In genomic region chr9:15873573-15874177, GRCh38 we compare ENCODE assay signal across 8 cellular contexts.
DNase-seq lines count a peak whose midpoint lies in the region; ATAC-seq and TF ChIP-seq lines count a peak whose summit lies in the region.

No MANE protein-coding gene starts in this region.

- POLR2A ChIA-PET in WTC11 (lab: Charles Lee) = no interaction called here

- H3K36me3 Mint-ChIP-seq in WTC11 (no peaks in the 10 kb centered on the region), immature natural killer cell (no peaks in the 10 kb centered on the region)

- H3K27me3 Mint-ChIP-seq in WTC11 (ENCODE audit: low read depth) (no peaks in the 10 kb centered on the region), immature natural killer cell (ENCODE audit: low read depth in 3 of 3) (peaks cover 0 to 4% (median 0%) of the 10 kb centered on the region in 3 donors)

- H3K4me1 ChIP-seq in tibial artery = no peaks in the 10 kb centered on the region

- H3K4me3 Mint-ChIP-seq in WTC11 = no peak overlapping the region
- H3K4me3 Mint-ChIP-seq in immature natural killer cell = no peak overlapping the region

- H3K27ac Mint-ChIP-seq in WTC11 (no peak overlapping the region), immature natural killer cell (no peak overlapping the region)

- DNase-seq in EL = peak; percentile 61
- DNase-seq in NCI-H1092 treated with DMSO at 0.1 percent for 48 hours (lab: John Stamatoyannopoulos, UW) = peak; percentile 80
- DNase-seq in WTC11 (ENCODE audit: low spot score) = no peak
- DNase-seq in immature natural killer cell = peak; percentile 2 to 28 (median 13)
- DNase-seq in tibial artery = no peak
- DNase-seq in activated T-cell treated with anti-CD3 and anti-CD28 coated beads, Interleukin-2, amount 50 U/mL, for 48 hours = no peak

- no peaks in the 10 kb centered on the region for H3K36me3 ChIP-seq in tibial artery

- no peaks in the 10 kb centered on the region for H3K27me3 ChIP-seq in tibial artery

- no peak overlapping the region for H3K4me3 ChIP-seq in tibial artery

- H3K4me1 Mint-ChIP-seq in WTC11 (no peaks in the 10 kb centered on the region; the same call in 1 of the 2 replicates), immature natural killer cell (no peaks in the 10 kb centered on the region)

- H3K9me3 ChIP-seq in tibial artery = no peaks in the 10 kb centered on the region

- ATAC-seq in GM21576 (IDR thresholded peaks at IDR 0.05; ENCODE audit: unreplicated experiment) (peak; percentile 81), WTC11 (no peak), HG03045 (IDR thresholded peaks at IDR 0.05; ENCODE audit: unreplicated experiment) (no peak)

- H3K27ac ChIP-seq in tibial artery = no peak overlapping the region

- CTCF ChIA-PET in WTC11 (lab: Charles Lee) = interaction anchor here (1.6 kb wide), 1 partner anchor 260 kb away, joined by 7 read pairs; no protein-coding TSS in a partner anchor

- peak; percentile 34 for TF ChIP-seq CTCF in WTC11 (IDR thresholded peaks at IDR 0.05)
- TF ChIP-seq CTCF in tibial artery (IDR thresholded peaks at IDR 0.05) = peak; percentile 66 to 67

- H3K9me3 Mint-ChIP-seq in WTC11 = no peaks in the 10 kb centered on the region
- H3K9me3 Mint-ChIP-seq in immature natural killer cell = no peaks in the 10 kb centered on the region

- intact Hi-C loops in tibial artery (cut with DNase I; ENCODE audit: low total_unique reads) = loop anchor here (10.0 kb wide), 1 partner anchor 261 kb away; no protein-coding TSS in a partner anchor

TF ChIP-seq in WTC11, 78 proteins besides CTCF, POLR2A, EP300 and RAD21:
- TF ChIP-seq, protein P1, sequence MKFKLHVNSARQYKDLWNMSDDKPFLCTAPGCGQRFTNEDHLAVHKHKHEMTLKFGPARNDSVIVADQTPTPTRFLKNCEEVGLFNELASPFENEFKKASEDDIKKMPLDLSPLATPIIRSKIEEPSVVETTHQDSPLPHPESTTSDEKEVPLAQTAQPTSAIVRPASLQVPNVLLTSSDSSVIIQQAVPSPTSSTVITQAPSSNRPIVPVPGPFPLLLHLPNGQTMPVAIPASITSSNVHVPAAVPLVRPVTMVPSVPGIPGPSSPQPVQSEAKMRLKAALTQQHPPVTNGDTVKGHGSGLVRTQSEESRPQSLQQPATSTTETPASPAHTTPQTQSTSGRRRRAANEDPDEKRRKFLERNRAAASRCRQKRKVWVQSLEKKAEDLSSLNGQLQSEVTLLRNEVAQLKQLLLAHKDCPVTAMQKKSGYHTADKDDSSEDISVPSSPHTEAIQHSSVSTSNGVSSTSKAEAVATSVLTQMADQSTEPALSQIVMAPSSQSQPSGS (CRISPR knock-in tag; IDR thresholded peaks at IDR 0.05; ENCODE audit: borderline replicate concordance, low read depth) = no peak
- TF ChIP-seq PREB (CRISPR knock-in tag; IDR thresholded peaks at IDR 0.05; ENCODE audit: borderline replicate concordance) (no peak), ATF1 (CRISPR knock-in tag; IDR thresholded peaks at IDR 0.05) (no peak), ZNF317 (CRISPR knock-in tag; IDR thresholded peaks at IDR 0.05; ENCODE audit: borderline replicate concordance, low read depth) (no peak), TP53 (CRISPR knock-in tag; IDR thresholded peaks at IDR 0.05) (no peak), ZNF423 (CRISPR knock-in tag; IDR thresholded peaks at IDR 0.05) (no peak), NR3C1 (CRISPR knock-in tag; conservative IDR thresholded peaks at IDR 0.05; ENCODE audit: low read depth) (no peak), CREM (CRISPR knock-in tag; IDR thresholded peaks at IDR 0.05) (no peak), ERG (CRISPR knock-in tag; IDR thresholded peaks at IDR 0.05) (no peak), FOXJ3 (CRISPR knock-in tag; IDR thresholded peaks at IDR 0.05; ENCODE audit: borderline replicate concordance) (no peak), JAZF1 (CRISPR knock-in tag; IDR thresholded peaks at IDR 0.05) (no peak), E2F4 (CRISPR knock-in tag; IDR thresholded peaks at IDR 0.05; ENCODE audit: borderline replicate concordance, low read depth) (no peak)
- TF ChIP-seq, protein P2, sequence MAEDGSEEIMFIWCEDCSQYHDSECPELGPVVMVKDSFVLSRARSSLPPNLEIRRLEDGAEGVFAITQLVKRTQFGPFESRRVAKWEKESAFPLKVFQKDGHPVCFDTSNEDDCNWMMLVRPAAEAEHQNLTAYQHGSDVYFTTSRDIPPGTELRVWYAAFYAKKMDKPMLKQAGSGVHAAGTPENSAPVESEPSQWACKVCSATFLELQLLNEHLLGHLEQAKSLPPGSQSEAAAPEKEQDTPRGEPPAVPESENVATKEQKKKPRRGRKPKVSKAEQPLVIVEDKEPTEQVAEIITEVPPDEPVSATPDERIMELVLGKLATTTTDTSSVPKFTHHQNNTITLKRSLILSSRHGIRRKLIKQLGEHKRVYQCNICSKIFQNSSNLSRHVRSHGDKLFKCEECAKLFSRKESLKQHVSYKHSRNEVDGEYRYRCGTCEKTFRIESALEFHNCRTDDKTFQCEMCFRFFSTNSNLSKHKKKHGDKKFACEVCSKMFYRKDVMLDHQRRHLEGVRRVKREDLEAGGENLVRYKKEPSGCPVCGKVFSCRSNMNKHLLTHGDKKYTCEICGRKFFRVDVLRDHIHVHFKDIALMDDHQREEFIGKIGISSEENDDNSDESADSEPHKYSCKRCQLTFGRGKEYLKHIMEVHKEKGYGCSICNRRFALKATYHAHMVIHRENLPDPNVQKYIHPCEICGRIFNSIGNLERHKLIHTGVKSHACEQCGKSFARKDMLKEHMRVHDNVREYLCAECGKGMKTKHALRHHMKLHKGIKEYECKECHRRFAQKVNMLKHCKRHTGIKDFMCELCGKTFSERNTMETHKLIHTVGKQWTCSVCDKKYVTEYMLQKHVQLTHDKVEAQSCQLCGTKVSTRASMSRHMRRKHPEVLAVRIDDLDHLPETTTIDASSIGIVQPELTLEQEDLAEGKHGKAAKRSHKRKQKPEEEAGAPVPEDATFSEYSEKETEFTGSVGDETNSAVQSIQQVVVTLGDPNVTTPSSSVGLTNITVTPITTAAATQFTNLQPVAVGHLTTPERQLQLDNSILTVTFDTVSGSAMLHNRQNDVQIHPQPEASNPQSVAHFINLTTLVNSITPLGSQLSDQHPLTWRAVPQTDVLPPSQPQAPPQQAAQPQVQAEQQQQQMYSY (CRISPR knock-in tag; IDR thresholded peaks at IDR 0.05) = no peak
TF ChIP-seq in WTC11: peak in this region for 0.

Comparison
In these comparisons a context has a peak if more than half of its experiments do, and no peak if none do; other contexts are left out.
1. DNase-seq: peak in EL (single experiment), NCI-H1092 treated with DMSO at 0.1 percent for 48 hours (single experiment) and immature natural killer cell (3 of 3); none in WTC11 (single experiment), tibial artery (0 of 2) and activated T-cell treated with anti-CD3 and anti-CD28 coated beads, Interleukin-2, amount 50 U/mL, for 48 hours (0 of 2).